14 cellular contexts compared by ENCODE assay signal in the genomic region with DNA sequence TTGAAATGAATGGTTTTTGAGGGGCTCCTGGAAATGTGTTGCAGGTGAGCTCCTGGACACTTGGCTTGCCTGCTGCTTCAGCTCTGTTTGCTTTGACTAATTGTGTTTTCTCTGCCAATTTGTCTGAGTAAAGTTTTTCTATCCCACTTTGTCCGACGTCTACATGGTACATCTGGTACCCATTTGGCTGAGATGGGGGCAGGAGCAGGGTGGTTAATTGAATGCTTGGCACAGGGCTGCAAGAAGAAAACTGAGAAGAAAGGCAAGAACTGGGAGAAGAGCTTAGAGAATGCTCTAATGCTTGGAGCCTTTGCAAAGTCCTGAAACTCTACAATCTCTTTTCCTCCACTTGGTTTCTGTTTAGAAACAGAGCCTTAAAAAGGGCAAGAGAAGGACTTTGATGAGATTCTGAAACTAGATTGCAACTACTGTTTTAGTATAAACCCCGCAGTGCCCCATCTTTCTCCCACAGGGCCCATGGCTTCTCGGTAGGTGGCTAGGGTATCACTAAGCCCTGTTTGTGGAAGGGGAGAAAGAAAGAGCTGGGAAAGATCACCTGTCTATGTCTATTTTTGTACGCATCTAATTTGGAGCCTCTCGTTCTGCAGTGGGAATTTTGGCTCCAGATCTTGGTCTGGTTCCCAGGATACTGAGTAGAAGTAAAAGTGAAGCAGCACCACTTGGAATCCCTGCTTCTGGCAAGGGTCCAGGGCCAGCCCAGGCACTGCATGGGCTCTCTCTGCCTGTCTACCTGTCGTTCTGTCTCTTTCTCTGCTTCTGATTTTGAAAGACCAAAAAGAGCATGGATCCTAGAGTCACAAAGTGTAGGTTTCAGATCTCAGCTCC.
DNase-seq lines count a peak whose midpoint lies in the region; ATAC-seq and TF ChIP-seq lines count a peak whose summit lies in the region.
"Had no signal": no experiment of that assay in that cellular context is flagged by ENCODE, and none has a peak within 500 bp of the region (broad histone marks: within the 10 kb centered on the region; RNA-seq: fewer than 3 reads in every experiment).

No MANE protein-coding gene starts in this region.

- no peaks in the 10 kb centered on the region for H3K27me3 ChIP-seq in BLaER1 treated with 17β-estradiol and CSF1 and Interleukin-3, amounts not matched to agents 10 nM and 100 nM
- no peaks in the 10 kb centered on the region for H3K27me3 ChIP-seq in MM.1S (replicated peaks; ENCODE audit: insufficient read depth, low read length)
- peaks cover 3% of the 10 kb centered on the region for H3K27me3 ChIP-seq in smooth muscle cell (ENCODE audit: low read depth)
- H3K27me3 ChIP-seq: upper lobe of left lung had no signal

- peaks cover 0 to 23% (median 13%) of the 10 kb centered on the region in 11 experiments; a peak in 15 of 22 replicates for H3K9me3 ChIP-seq in BLaER1 treated with 17β-estradiol and CSF1 and Interleukin-3, amounts not matched to agents 10 nM and 100 nM (replicated peaks in 1 of 11)
- H3K9me3 ChIP-seq in MM.1S (replicated peaks; ENCODE audit: insufficient read depth, low read length) (no peaks in the 10 kb centered on the region), smooth muscle cell (replicated peaks; ENCODE audit: low read depth) (no peaks in the 10 kb centered on the region)
- H3K9me3 ChIP-seq: upper lobe of left lung had no signal

- DNase-seq in MM.1S = peak; percentile 35
- peak; percentile 20 for DNase-seq in dedifferentiated amniotic fluid mesenchymal stem cell (ENCODE audit: extremely low spot score)
- DNase-seq in naive B cell = no peak
- DNase-seq in smooth muscle cell (lab: John Stamatoyannopoulos, UW; ENCODE audit: unreplicated experiment) = no peak
- DNase-seq in retina = no peak
- no peak for DNase-seq in NCI-H524 treated with DMSO at 0.1 percent for 48 hours (lab: John Stamatoyannopoulos, UW)
- DNase-seq: activated naive CD4-positive, alpha-beta T cell treated with anti-CD3 and anti-CD28 coated beads for 36 hours; effector CD4-positive, alpha-beta T cell; NCI-H526; upper lobe of left lung had no signal

- no peak for ATAC-seq in naive B cell (ENCODE audit: low read depth in 2 of 2)
- ATAC-seq in GM18909 (IDR thresholded peaks at IDR 0.05; ENCODE audit: poor library complexity, unreplicated experiment) = no peak

- TF ChIP-seq CTCF in MM.1S (IDR thresholded peaks at IDR 0.05; ENCODE audit: low read length) = no peak
- no peak for TF ChIP-seq CTCF in smooth muscle cell (IDR thresholded peaks at IDR 0.05; ENCODE audit: borderline replicate concordance, insufficient read depth, poor library complexity, severe bottlenecking)

- H3K79me2 ChIP-seq in MM.1S (ENCODE audit: low read length) = no peaks in the 10 kb centered on the region
- no peaks in the 10 kb centered on the region for H3K79me2 ChIP-seq in smooth muscle cell (ENCODE audit: low read depth)

- H3K4me1 ChIP-seq in BLaER1 treated with 17β-estradiol and CSF1 and Interleukin-3, amounts not matched to agents 10 nM and 100 nM = peaks cover 30 to 41% (median 36%) of the 10 kb centered on the region in 10 experiments
- peaks cover 26% of the 10 kb centered on the region for H3K4me1 ChIP-seq in MM.1S (ENCODE audit: low read length)
- H3K4me1 ChIP-seq in smooth muscle cell (ENCODE audit: low read depth) = no peaks in the 10 kb centered on the region

- H3K9me2 ChIP-seq in MM.1S (replicated peaks; ENCODE audit: insufficient read depth, low read length) = no peaks in the 10 kb centered on the region

- peak overlapping the region in 9 of 11 experiments; percentile 53 to 83 (median 74); a peak in 18 of 22 replicates for H3K27ac ChIP-seq in BLaER1 treated with 17β-estradiol and CSF1 and Interleukin-3, amounts not matched to agents 10 nM and 100 nM
- H3K27ac ChIP-seq in MM.1S (ENCODE audit: low read length) (peak overlapping the region; percentile 27; the same call in 1 of the 2 replicates), smooth muscle cell (ENCODE audit: low read depth) (no peak overlapping the region)
- H3K27ac ChIP-seq: C4-2B had no signal

- peak overlapping the region; percentile 69 to 92 (median 80) for H3K4me2 ChIP-seq in BLaER1 treated with 17β-estradiol and CSF1 and Interleukin-3, amounts not matched to agents 10 nM and 100 nM
- peak overlapping the region; percentile 19; the same call in 1 of the 2 replicates for H3K4me2 ChIP-seq in MM.1S (ENCODE audit: low read depth, low read length)
- H3K4me2 ChIP-seq in smooth muscle cell = no peak overlapping the region

- no peak overlapping the region for H3K4me3 ChIP-seq in BLaER1 treated with 17β-estradiol and CSF1 and Interleukin-3, amounts not matched to agents 10 nM and 100 nM
- H3K4me3 ChIP-seq in MM.1S (ENCODE audit: low read length) (no peak overlapping the region), smooth muscle cell (no peak overlapping the region)

- peak overlapping the region in 5 of 6 donors; percentile 9 to 77 (median 42) for H3K27ac Mint-ChIP-seq in naive B cell
- H3K27ac Mint-ChIP-seq: activated naive CD4-positive, alpha-beta T cell treated with anti-CD3 and anti-CD28 coated beads for 36 hours; IgD-negative memory B cell had no signal

- H3K27me3 Mint-ChIP-seq in naive B cell = no peaks in the 10 kb centered on the region
- H3K27me3 Mint-ChIP-seq: IgD-negative memory B cell had no signal

- peaks cover 10 to 28% (median 18%) of the 10 kb centered on the region in 3 donors for H3K4me1 Mint-ChIP-seq in naive B cell

- H3F3A ChIP-seq in MM.1S (ENCODE audit: insufficient read depth, low read length) (peaks cover 10% of the 10 kb centered on the region; the same call in 1 of the 2 replicates), smooth muscle cell (ENCODE audit: low read depth) (no peaks in the 10 kb centered on the region)

- no peaks in the 10 kb centered on the region for H4K20me1 ChIP-seq in BLaER1 treated with 17β-estradiol and CSF1 and Interleukin-3, amounts not matched to agents 10 nM and 100 nM
- H4K20me1 ChIP-seq in MM.1S (ENCODE audit: insufficient read depth, low read length) (no peaks in the 10 kb centered on the region), smooth muscle cell (ENCODE audit: low read depth) (no peaks in the 10 kb centered on the region)

- peak overlapping the region in 6 of 11 experiments; percentile 14 to 60 (median 54); a peak in 12 of 22 replicates for H3K9ac ChIP-seq in BLaER1 treated with 17β-estradiol and CSF1 and Interleukin-3, amounts not matched to agents 10 nM and 100 nM
- H3K9ac ChIP-seq in MM.1S (ENCODE audit: low read length) (no peak overlapping the region), smooth muscle cell (ENCODE audit: low read depth) (no peak overlapping the region)

- H2AFZ ChIP-seq in MM.1S (ENCODE audit: low read length) (no peak overlapping the region), smooth muscle cell (ENCODE audit: low read depth) (no peak overlapping the region)

- H3K36me3 Mint-ChIP-seq in naive B cell = peaks cover 6 to 8% of the 10 kb centered on the region in 2 donors

- H3K36me3 ChIP-seq in BLaER1 treated with 17β-estradiol and CSF1 and Interleukin-3, amounts not matched to agents 10 nM and 100 nM = peaks cover 10 to 21% (median 15%) of the 10 kb centered on the region in 11 experiments; a peak in 17 of 22 replicates
- H3K36me3 ChIP-seq in MM.1S (replicated peaks; ENCODE audit: insufficient read depth, low read length) (no peaks in the 10 kb centered on the region), smooth muscle cell (ENCODE audit: low read depth) (no peaks in the 10 kb centered on the region)
- H3K36me3 ChIP-seq: upper lobe of left lung had no signal

- peak overlapping the region in 4 of 8 donors; percentile 14 to 46 (median 24) for H3K4me3 Mint-ChIP-seq in naive B cell
- H3K4me3 Mint-ChIP-seq: activated naive CD4-positive, alpha-beta T cell treated with anti-CD3 and anti-CD28 coated beads for 36 hours; IgD-negative memory B cell had no signal

- H3K9me3 Mint-ChIP-seq in naive B cell = no peaks in the 10 kb centered on the region
- H3K9me3 Mint-ChIP-seq: activated naive CD4-positive, alpha-beta T cell treated with anti-CD3 and anti-CD28 coated beads for 36 hours had no signal

- WGBS in smooth muscle cell (ENCODE audit: low lambda C conversion rate) = 93% methylated on average over 7 of the region's 7 CpGs

Comparison
In these comparisons a context has a peak if more than half of its experiments do, and no peak if none do; other contexts are left out.
1. H3K9ac ChIP-seq: peak in BLaER1 treated with 17β-estradiol and CSF1 and Interleukin-3, amounts not matched to agents 10 nM and 100 nM (6 of 11); none in MM.1S (single experiment) and smooth muscle cell (single experiment).
2. DNase-seq: peak in MM.1S (single experiment) and dedifferentiated amniotic fluid mesenchymal stem cell (single experiment); none in naive B cell (single experiment), smooth muscle cell (single experiment), retina (single experiment) and NCI-H524 treated with DMSO at 0.1 percent for 48 hours (single experiment).